Comparison of ENCODE assay signal across 8 cellular contexts in genomic region chr6:17101422-17102257, GRCh38. TPM values are rescaled to one million over a fixed set of nuclear protein-coding genes. Genes with fewer than 3 reads are reported as not detected.
A peak's percentile ranks its signal among the peaks of the same experiment; 100 is the strongest.
DNase-seq lines count a peak whose midpoint lies in the region; ATAC-seq lines count a peak whose summit lies in the region.

Gene STMND1 (plus strand): TSS chr6:17102050. CDS start chr6:17102258, 208 bp downstream.

- H3K4me2 ChIP-seq in mesendoderm (ENCODE audit: low read length), result peak within 1 kb of the TSS; percentile 61

- H3K36me3 ChIP-seq in duodenal mucosa (ENCODE audit: control insufficient read depth in 1 of 2, insufficient read depth in 2 of 2, low read length in 2 of 2) (no peaks in the 10 kb centered on the region), mesendoderm (ENCODE audit: control insufficient read depth, insufficient read depth, low read length) (no peaks in the 10 kb centered on the region)
- H3K36me3 ChIP-seq in effector memory CD4-positive, alpha-beta T cell (ENCODE audit: control insufficient read depth, insufficient read depth, low read length), result no peaks in the 10 kb centered on the region

- no peak within 1 kb of the TSS for H4K8ac ChIP-seq in mesendoderm (ENCODE audit: low read depth, low read length)

- WGBS in mesendoderm (ENCODE audit: extremely low coverage, insufficient coverage, low lambda C conversion rate), result no CpG with 5 or more reads among the region's 57 CpGs

- H3K18ac ChIP-seq in mesendoderm (ENCODE audit: low read length), result no peak within 1 kb of the TSS

- ATAC-seq in GM21737 (IDR thresholded peaks at IDR 0.05; ENCODE audit: unreplicated experiment), result no peak

- H3K9me3 Mint-ChIP-seq in activated naive CD4-positive, alpha-beta T cell treated with anti-CD3 and anti-CD28 coated beads for 36 hours, result no peaks in the 10 kb centered on the region

- no peak within 1 kb of the TSS for H2BK15ac ChIP-seq in mesendoderm (replicated peaks; ENCODE audit: low read depth)

- H3K4me3 ChIP-seq in duodenal mucosa (ENCODE audit: low read depth in 1 of 2, low read length in 2 of 2), result peak within 1 kb of the TSS; percentile 70 to 74
- H3K4me3 ChIP-seq in mesendoderm (ENCODE audit: low read length), result peak within 1 kb of the TSS; percentile 25
- H3K4me3 ChIP-seq in effector memory CD4-positive, alpha-beta T cell (ENCODE audit: insufficient read depth, low read depth, low read length, poor library complexity, severe bottlenecking), result no peak within 1 kb of the TSS

- H3K27me3 ChIP-seq in duodenal mucosa (ENCODE audit: control insufficient read depth in 1 of 2, insufficient read depth in 2 of 2, low read length in 2 of 2) (no peaks in the 10 kb centered on the region), mesendoderm (ENCODE audit: insufficient read depth, low read length, poor library complexity) (peaks cover 11% of the 10 kb centered on the region)
- no peaks in the 10 kb centered on the region for H3K27me3 ChIP-seq in effector memory CD4-positive, alpha-beta T cell (replicated peaks; ENCODE audit: control insufficient read depth, insufficient read depth, low read length, poor library complexity, severe bottlenecking)

- H3K36me3 Mint-ChIP-seq in activated naive CD4-positive, alpha-beta T cell treated with anti-CD3 and anti-CD28 coated beads for 36 hours (ENCODE audit: low read depth), result no peaks in the 10 kb centered on the region

- H3K4me1 ChIP-seq in duodenal mucosa (ENCODE audit: control insufficient read depth in 1 of 2, insufficient read depth in 2 of 2, low read length in 2 of 2), result peaks cover 0 to 6% of the 10 kb centered on the region in 2 donors
- H3K4me1 ChIP-seq in mesendoderm (ENCODE audit: control insufficient read depth, low read depth, low read length), result no peaks in the 10 kb centered on the region
- H3K4me1 ChIP-seq in effector memory CD4-positive, alpha-beta T cell (ENCODE audit: control insufficient read depth, insufficient read depth, low read length, poor library complexity, severe bottlenecking), result no peaks in the 10 kb centered on the region

- no peak within 1 kb of the TSS for H4K5ac ChIP-seq in mesendoderm (ENCODE audit: low read length)

- H3K4me3 Mint-ChIP-seq in activated naive CD4-positive, alpha-beta T cell treated with anti-CD3 and anti-CD28 coated beads for 36 hours, result peak within 1 kb of the TSS; percentile 54

- H3K9ac ChIP-seq in duodenal mucosa (ENCODE audit: low read depth in 1 of 2, low read length in 2 of 2), result peak within 1 kb of the TSS in 1 of 2 donors; percentile 29
- H3K9ac ChIP-seq in mesendoderm (ENCODE audit: low read length), result peak within 1 kb of the TSS; percentile 32

- peak; percentile 29 for DNase-seq in activated naive CD4-positive, alpha-beta T cell treated with anti-CD3 and anti-CD28 coated beads for 36 hours
- no peak for DNase-seq in activated naive CD4-positive, alpha-beta T cell treated with anti-CD3 and anti-CD28 coated beads, Interleukin-2, amount 50 U/mL, for 16 hours
- DNase-seq in NCI-H774 (lab: John Stamatoyannopoulos, UW), result peak; percentile 57
- DNase-seq in mesendoderm, result peak; percentile 72
- DNase-seq in hippocampal formation (lab: John Stamatoyannopoulos, UW), result no peak
- no peak for DNase-seq in effector memory CD4-positive, alpha-beta T cell

- H3K4me1 Mint-ChIP-seq in activated naive CD4-positive, alpha-beta T cell treated with anti-CD3 and anti-CD28 coated beads for 36 hours (ENCODE audit: low read depth), result peaks cover 7% of the 10 kb centered on the region

- H3K79me1 ChIP-seq in mesendoderm (ENCODE audit: low read length), result no peaks in the 10 kb centered on the region

- intact Hi-C loops in activated naive CD4-positive, alpha-beta T cell treated with anti-CD3 and anti-CD28 coated beads for 36 hours (cut with micrococcal nuclease), result no loop called here

- H3K9me3 ChIP-seq in duodenal mucosa (ENCODE audit: control insufficient read depth in 1 of 2, low read length in 2 of 2), result no peaks in the 10 kb centered on the region
- H3K9me3 ChIP-seq in effector memory CD4-positive, alpha-beta T cell (ENCODE audit: control insufficient read depth, low read length), result no peaks in the 10 kb centered on the region

- H3K27ac ChIP-seq in duodenal mucosa (ENCODE audit: low read depth, low read length), result no peak within 1 kb of the TSS
- no peak within 1 kb of the TSS for H3K27ac ChIP-seq in mesendoderm (ENCODE audit: low read depth, low read length)
- H3K27ac ChIP-seq in effector memory CD4-positive, alpha-beta T cell (ENCODE audit: insufficient read depth, low read length, poor library complexity, severe bottlenecking), result no peak within 1 kb of the TSS

- no peaks in the 10 kb centered on the region for H3K79me2 ChIP-seq in mesendoderm (ENCODE audit: control insufficient read depth, insufficient read depth, low read length)

- no peak within 1 kb of the TSS for H2BK5ac ChIP-seq in mesendoderm (ENCODE audit: low read length)

- CTCF ChIA-PET in activated naive CD4-positive, alpha-beta T cell treated with anti-CD3 and anti-CD28 coated beads for 36 hours (lab: Charles Lee), result no interaction called here

- no peak within 1 kb of the TSS for H2AK5ac ChIP-seq in mesendoderm (ENCODE audit: low read length)

- H3K56ac ChIP-seq in mesendoderm (ENCODE audit: low read length), result peak within 1 kb of the TSS; percentile 73

- H3K27ac Mint-ChIP-seq in activated naive CD4-positive, alpha-beta T cell treated with anti-CD3 and anti-CD28 coated beads for 36 hours, result no peak within 1 kb of the TSS

- H2BK120ac ChIP-seq in mesendoderm (ENCODE audit: low read depth, low read length), result no peak within 1 kb of the TSS

- peak within 1 kb of the TSS; percentile 24 for H3K23ac ChIP-seq in mesendoderm (ENCODE audit: low read length)

- no peak within 1 kb of the TSS for H3K4ac ChIP-seq in mesendoderm (ENCODE audit: low read depth, low read length)

- H3K27me3 Mint-ChIP-seq in activated naive CD4-positive, alpha-beta T cell treated with anti-CD3 and anti-CD28 coated beads for 36 hours (ENCODE audit: low read depth), result peaks cover 48% of the 10 kb centered on the region

RNA-seq across cellular contexts. Expression of gene STMND1, which starts in this region (rescaled TPM):
- not detected for total RNA-seq in activated naive CD4-positive, alpha-beta T cell treated with anti-CD3 and anti-CD28 coated beads for 36 hours
- 0.13 TPM for polyA plus RNA-seq in mesendoderm (2013, experiment 1 of 2)
- 0.08 TPM for polyA plus RNA-seq in mesendoderm (2013, experiment 2 of 2)

Comparison
In these comparisons a context has a peak if more than half of its experiments do, and no peak if none do; other contexts are left out.
1. Peak in DNase-seq in activated naive CD4-positive, alpha-beta T cell treated with anti-CD3 and anti-CD28 coated beads for 36 hours; RNA of the gene not detected or under 1 TPM.
2. DNase-seq: peak in NCI-H774 (single experiment) and mesendoderm (single experiment); none in activated naive CD4-positive, alpha-beta T cell treated with anti-CD3 and anti-CD28 coated beads, Interleukin-2, amount 50 U/mL, for 16 hours (single experiment), hippocampal formation (0 of 2) and effector memory CD4-positive, alpha-beta T cell (0 of 3).